8 cellular contexts compared by ENCODE assay signal in genomic region chr10:116287906-116288501, GRCh38. TPM values are rescaled to one million over a fixed set of nuclear protein-coding genes. Genes with fewer than 3 reads are reported as not detected.
DNase-seq lines count a peak whose midpoint lies in the region; ATAC-seq and TF ChIP-seq lines count a peak whose summit lies in the region.

No MANE protein-coding gene starts in this region.

- DNase-seq in GM03348 (ENCODE audit: low spot score) (peak; percentile 66), HT1080 (ENCODE audit: low read depth) (peak; percentile 10), SK-N-SH (peak; percentile 60), fibroblast of pulmonary artery (ENCODE audit: low read depth) (peak; percentile 67), psoas muscle (no peak), HPDE6-E6E7 (ENCODE audit: extremely low spot score) (no peak), NCI-H146 treated with DMSO at 0.1 percent for 48 hours (lab: John Stamatoyannopoulos, UW; ENCODE audit: unreplicated experiment) (no peak)

- no peaks in the 10 kb centered on the region for H3K36me3 ChIP-seq in SK-N-SH (replicated peaks in 1 of 2; ENCODE audit: control insufficient read depth in 1 of 2, insufficient read depth in 2 of 2, low read length in 1 of 2)
- H3K36me3 ChIP-seq in psoas muscle (ENCODE audit: insufficient read depth in 1 of 2, low read depth in 1 of 2), result no peaks in the 10 kb centered on the region

- no peaks in the 10 kb centered on the region for H3K4me1 ChIP-seq in SK-N-SH (ENCODE audit: control insufficient read depth in 1 of 2, insufficient read depth in 2 of 2, low read depth in 1 of 2, low read length in 1 of 2)
- H3K4me1 ChIP-seq in psoas muscle, result no peaks in the 10 kb centered on the region

- H3K4me2 ChIP-seq in SK-N-SH, result no peak overlapping the region

- no peaks in the 10 kb centered on the region for H3K79me2 ChIP-seq in SK-N-SH (ENCODE audit: insufficient read depth)

- H3K9ac ChIP-seq in SK-N-SH, result no peak overlapping the region

- CTCF ChIA-PET in SK-N-SH (lab: Yijun Ruan, JAX), result interaction anchor here (0.6 to 3.8 kb wide), 74 partner anchors 8 to 1425 kb away, joined by 3 to 49 read pairs (median 4); partner anchors contain the start of gene GFRA1

- no peak overlapping the region for H2AFZ ChIP-seq in SK-N-SH (ENCODE audit: low read depth)

- ATAC-seq in psoas muscle, result peak in 1 of 4 donors; percentile 66
- ATAC-seq in HG03565 (IDR thresholded peaks at IDR 0.05; ENCODE audit: unreplicated experiment), result no peak

- H3K27ac ChIP-seq in SK-N-SH (ENCODE audit: low read depth in 2 of 2, low read length in 1 of 2) (no peak overlapping the region), psoas muscle (no peak overlapping the region)

- peak; percentile 81 for TF ChIP-seq CTCF in SK-N-SH (IDR thresholded peaks at IDR 0.05)
- TF ChIP-seq CTCF in fibroblast of pulmonary artery (IDR thresholded peaks at IDR 0.05; ENCODE audit: low read length, missing control alignments), result peak; percentile 69
- peak; percentile 59 for TF ChIP-seq CTCF in psoas muscle (IDR thresholded peaks at IDR 0.05)

- H3F3A ChIP-seq in SK-N-SH (replicated peaks; ENCODE audit: insufficient read depth), result no peaks in the 10 kb centered on the region

- H3K27me3 ChIP-seq in SK-N-SH (ENCODE audit: insufficient read depth) (no peaks in the 10 kb centered on the region), psoas muscle (ENCODE audit: insufficient read depth in 3 of 3, low read length in 2 of 3) (no peaks in the 10 kb centered on the region)

- POLR2A ChIA-PET in SK-N-SH (lab: Yijun Ruan, JAX), result no interaction called here

- WGBS in SK-N-SH (ENCODE audit: low lambda C conversion rate), result 33% methylated on average over 1 of the region's 1 CpG
- 22 to 29% (median 25%) methylated on average over 1 of the region's 1 CpG for WGBS in psoas muscle, 3 donors

- intact Hi-C loops in psoas muscle (cut with DNase I), result loop anchor here (5.0 to 10.0 kb wide), 4 partner anchors 463 to 583 kb away; no protein-coding TSS in a partner anchor

- no peaks in the 10 kb centered on the region for H4K20me1 ChIP-seq in SK-N-SH (ENCODE audit: insufficient read depth)

- TF ChIP-seq EP300 in SK-N-SH (IDR thresholded peaks at IDR 0.05; ENCODE audit: borderline replicate concordance in 1 of 2, low read depth in 1 of 2, low read length in 1 of 2), result no peak

- no peaks in the 10 kb centered on the region for H3K9me3 ChIP-seq in SK-N-SH
- no peaks in the 10 kb centered on the region for H3K9me3 ChIP-seq in psoas muscle

- H3K9me2 ChIP-seq in SK-N-SH, result no peaks in the 10 kb centered on the region

- H3K4me3 ChIP-seq in SK-N-SH (ENCODE audit: low read depth in 2 of 2, low read length in 1 of 2) (no peak overlapping the region; a peak in 1 of 4 replicates), fibroblast of pulmonary artery (replicated peaks; ENCODE audit: low read depth, low read length) (no peak overlapping the region), psoas muscle (no peak overlapping the region)

- peak; percentile 94 for TF ChIP-seq RAD21 in SK-N-SH (IDR thresholded peaks at IDR 0.05; ENCODE audit: low read length)

TF ChIP-seq in SK-N-SH, 30 proteins besides CTCF, POLR2A, EP300 and RAD21:
- TF ChIP-seq REST (IDR thresholded peaks at IDR 0.05; ENCODE audit: low read depth, low read length), result no peak
- TF ChIP-seq CHD2 (IDR thresholded peaks at IDR 0.05; ENCODE audit: low read length, partially characterized antibody), result no peak
- TF ChIP-seq TAF1 (IDR thresholded peaks at IDR 0.05; ENCODE audit: borderline replicate concordance, low read depth, low read length), result no peak
- no peak for TF ChIP-seq NFIC (IDR thresholded peaks at IDR 0.05; ENCODE audit: borderline replicate concordance)
- no peak for TF ChIP-seq JUND (IDR thresholded peaks at IDR 0.05)
- no peak for TF ChIP-seq FOXJ3 (CRISPR knock-in tag; IDR thresholded peaks at IDR 0.05)
- TF ChIP-seq SMC3 (IDR thresholded peaks at IDR 0.05; ENCODE audit: low read depth, low read length), result peak; percentile 71
- no peak for TF ChIP-seq MEF2A (IDR thresholded peaks at IDR 0.05; ENCODE audit: borderline replicate concordance, low read depth)

RNA-seq across cellular contexts. Expression of gene GFRA1, which starts 15.0 kb away (rescaled TPM):
- total RNA-seq in HT1080 (2014; rRNA removed; shearing (Covaris generic)), result not detected in 2 replicates
- 0.03 and 0.05 TPM in 2 replicates for polyA plus RNA-seq in HT1080 (2015; cell fraction: cytosol; rRNA removed)
- not detected in 2 replicates for polyA plus RNA-seq in HT1080 (2015; cell fraction: nucleus; rRNA removed)
- polyA plus RNA-seq in SK-N-SH (2012; rRNA removed) (1.6 and 2.6 TPM in 2 replicates), psoas muscle (1 to 10 TPM; 4.6 to 5.0 (median 5.0) TPM)
- 2.0 and 2.4 TPM in 2 replicates for polyA plus RNA-seq in SK-N-SH (2012; cell fraction: cytosol; rRNA removed)
- 2.1 and 2.4 TPM in 2 replicates for polyA plus RNA-seq in SK-N-SH (2012; cell fraction: nucleus; rRNA removed)
- total RNA-seq in psoas muscle, result 10 to 100 TPM in 1 of 4 donors, 1 to 10 TPM in 3; 7.1 to 12.1 (median 8.8) TPM

RNA-seq across cellular contexts. Expression of gene CCDC172, which starts 36.2 kb away (rescaled TPM):
- not detected in 2 replicates for total RNA-seq in HT1080 (2014; rRNA removed; shearing (Covaris generic))
- polyA plus RNA-seq in HT1080 (2015; cell fraction: cytosol; rRNA removed), result not detected in 2 replicates
- polyA plus RNA-seq in HT1080 (2015; cell fraction: nucleus; rRNA removed), result not detected in 2 replicates
- polyA plus RNA-seq in SK-N-SH (2012; rRNA removed), result not detected in 2 replicates
- not detected in 2 replicates for polyA plus RNA-seq in SK-N-SH (2012; cell fraction: cytosol; rRNA removed)
- not detected in 2 replicates for polyA plus RNA-seq in SK-N-SH (2012; cell fraction: nucleus; rRNA removed)
- total RNA-seq in psoas muscle, result not detected
- polyA plus RNA-seq in psoas muscle, result not detected

Comparison
In these comparisons a context has a peak if more than half of its experiments do, and no peak if none do; other contexts are left out.
1. DNase-seq: peak in GM03348 (single experiment), HT1080 (single experiment), SK-N-SH (single experiment) and fibroblast of pulmonary artery (single experiment); none in psoas muscle (0 of 2), HPDE6-E6E7 (single experiment) and NCI-H146 treated with DMSO at 0.1 percent for 48 hours (single experiment).
2. Peak in every context shown above with its lines, with median percentiles within 50 percentile points of each other: CTCF ChIP-seq.